In genomic region chr2:98761909-98762308, GRCh38 we compare ENCODE assay signal across 19 cellular contexts. TPM values are rescaled to one million over a fixed set of nuclear protein-coding genes. Genes with fewer than 3 reads are reported as not detected.
DNase-seq lines count a peak whose midpoint lies in the region; ATAC-seq and TF ChIP-seq lines count a peak whose summit lies in the region.
"Had no signal": no experiment of that assay in that cellular context is flagged by ENCODE, and none has a peak within 500 bp of the region (broad histone marks: within the 10 kb centered on the region; RNA-seq: fewer than 3 reads in every experiment).

No MANE protein-coding gene starts in this region.

- H3K79me2 ChIP-seq in OCI-LY7 (ENCODE audit: insufficient read depth, low read depth, low read length) (no peaks in the 10 kb centered on the region), osteoblast (ENCODE audit: insufficient read depth, low read length) (no peaks in the 10 kb centered on the region)

- H4K20me1 ChIP-seq in OCI-LY7 (ENCODE audit: insufficient read depth, low read length) = no peaks in the 10 kb centered on the region
- no peaks in the 10 kb centered on the region for H4K20me1 ChIP-seq in osteoblast (ENCODE audit: insufficient read depth, low read length)

- no peak for ATAC-seq in central memory CD8-positive, alpha-beta T cell (replicated peaks; ENCODE audit: extremely low read depth, poor library complexity, severe bottlenecking)
- no peak for ATAC-seq in stimulated activated effector memory CD8-positive, alpha-beta T cell treated with anti-CD3 and anti-CD28 coated beads, Interleukin-12 subunit alpha, Interleukin-12 subunit beta, amount 100 ng/mL, for 72 hours
- ATAC-seq: left cardiac atrium; stimulated activated memory B cell treated with anti-CD40 and anti-IgM and Interleukin-4, amounts not matched to agents 10 μg/mL and 1 μg/mL and 100 μg/mL, for 72 hours had no signal

- H3K4me1 ChIP-seq in OCI-LY7 (ENCODE audit: insufficient read depth, low read length, poor library complexity, severe bottlenecking) (peaks cover 100% of the 10 kb centered on the region), osteoblast (ENCODE audit: insufficient read depth, low read length) (peaks cover 11% of the 10 kb centered on the region)

- peak overlapping the region; percentile 69; the same call in 1 of the 2 replicates for H2AFZ ChIP-seq in OCI-LY7 (ENCODE audit: low read length)
- H2AFZ ChIP-seq in osteoblast (ENCODE audit: low read length) = no peak overlapping the region

- peak overlapping the region; percentile 78 for H3K4me2 ChIP-seq in OCI-LY7 (ENCODE audit: low read length)
- H3K4me2 ChIP-seq in osteoblast (ENCODE audit: insufficient read depth, low read length) = no peak overlapping the region

- H3K27me3 Mint-ChIP-seq in activated naive CD4-positive, alpha-beta T cell treated with anti-CD3 and anti-CD28 coated beads, Interleukin-2, amount 10 ng/mL, durations not matched to agents 7 days and 5 days = no peaks in the 10 kb centered on the region
- H3K27me3 Mint-ChIP-seq in central memory CD8-positive, alpha-beta T cell = no peaks in the 10 kb centered on the region
- H3K27me3 Mint-ChIP-seq: stimulated activated memory B cell treated with anti-CD40 and anti-IgM and Interleukin-4, amounts not matched to agents 10 μg/mL and 1 μg/mL and 100 μg/mL, for 72 hours had no signal

- H3K9me3 Mint-ChIP-seq in activated naive CD4-positive, alpha-beta T cell treated with anti-CD3 and anti-CD28 coated beads, Interleukin-2, amount 10 ng/mL, durations not matched to agents 7 days and 5 days = no peaks in the 10 kb centered on the region
- no peaks in the 10 kb centered on the region for H3K9me3 Mint-ChIP-seq in central memory CD8-positive, alpha-beta T cell
- H3K9me3 Mint-ChIP-seq in stimulated activated effector memory CD8-positive, alpha-beta T cell treated with anti-CD3 and anti-CD28 coated beads, Interleukin-12 subunit alpha, Interleukin-12 subunit beta, amount 100 ng/mL, for 72 hours = no peaks in the 10 kb centered on the region
- H3K9me3 Mint-ChIP-seq: H9; naive B cell; stimulated activated memory B cell treated with anti-CD40 and anti-IgM and Interleukin-4, amounts not matched to agents 10 μg/mL and 1 μg/mL and 100 μg/mL, for 72 hours had no signal

- H3K9me2 ChIP-seq in OCI-LY7 (ENCODE audit: insufficient read depth, low read length) = no peaks in the 10 kb centered on the region

- H3K4me3 ChIP-seq in OCI-LY7 (ENCODE audit: low read depth, low read length, poor library complexity, severe bottlenecking) = peak overlapping the region; percentile 33
- no peak overlapping the region for H3K4me3 ChIP-seq in osteoblast (ENCODE audit: insufficient read depth, low read length)
- H3K4me3 ChIP-seq: ovary, sigmoid colon, thyroid gland had no signal

- H3K36me3 Mint-ChIP-seq in activated naive CD4-positive, alpha-beta T cell treated with anti-CD3 and anti-CD28 coated beads, Interleukin-2, amount 10 ng/mL, durations not matched to agents 7 days and 5 days = peaks cover 29% of the 10 kb centered on the region
- H3K36me3 Mint-ChIP-seq in central memory CD8-positive, alpha-beta T cell (ENCODE audit: insufficient read depth) = peaks cover 5% of the 10 kb centered on the region
- H3K36me3 Mint-ChIP-seq in stimulated activated effector memory CD8-positive, alpha-beta T cell treated with anti-CD3 and anti-CD28 coated beads, Interleukin-12 subunit alpha, Interleukin-12 subunit beta, amount 100 ng/mL, for 72 hours = peaks cover 7% of the 10 kb centered on the region
- H3K36me3 Mint-ChIP-seq: naive B cell; stimulated activated memory B cell treated with anti-CD40 and anti-IgM and Interleukin-4, amounts not matched to agents 10 μg/mL and 1 μg/mL and 100 μg/mL, for 72 hours had no signal

- H3K36me3 ChIP-seq in OCI-LY7 (ENCODE audit: insufficient read depth, low read length) (no peaks in the 10 kb centered on the region), osteoblast (ENCODE audit: insufficient read depth, low read length) (no peaks in the 10 kb centered on the region)
- H3K36me3 ChIP-seq: ovary, sigmoid colon, thyroid gland had no signal

- H3K27ac Mint-ChIP-seq in activated naive CD4-positive, alpha-beta T cell treated with anti-CD3 and anti-CD28 coated beads, Interleukin-2, amount 10 ng/mL, durations not matched to agents 7 days and 5 days = peak overlapping the region; percentile 86
- H3K27ac Mint-ChIP-seq in central memory CD8-positive, alpha-beta T cell (ENCODE audit: low read depth) = peak overlapping the region; percentile 58
- H3K27ac Mint-ChIP-seq in stimulated activated effector memory CD8-positive, alpha-beta T cell treated with anti-CD3 and anti-CD28 coated beads, Interleukin-12 subunit alpha, Interleukin-12 subunit beta, amount 100 ng/mL, for 72 hours = no peak overlapping the region
- H3K27ac Mint-ChIP-seq: H9; stimulated activated memory B cell treated with anti-CD40 and anti-IgM and Interleukin-4, amounts not matched to agents 10 μg/mL and 1 μg/mL and 100 μg/mL, for 72 hours had no signal

- peaks cover 86% of the 10 kb centered on the region for H3K4me1 Mint-ChIP-seq in activated naive CD4-positive, alpha-beta T cell treated with anti-CD3 and anti-CD28 coated beads, Interleukin-2, amount 10 ng/mL, durations not matched to agents 7 days and 5 days
- H3K4me1 Mint-ChIP-seq in central memory CD8-positive, alpha-beta T cell = peaks cover 70% of the 10 kb centered on the region
- H3K4me1 Mint-ChIP-seq in stimulated activated effector memory CD8-positive, alpha-beta T cell treated with anti-CD3 and anti-CD28 coated beads, Interleukin-12 subunit alpha, Interleukin-12 subunit beta, amount 100 ng/mL, for 72 hours = peaks cover 51% of the 10 kb centered on the region
- H3K4me1 Mint-ChIP-seq: H9 had no signal

- TF ChIP-seq CTCF in OCI-LY7 (conservative IDR thresholded peaks at IDR 0.05; ENCODE audit: low read length) (no peak), osteoblast (IDR thresholded peaks at IDR 0.05; ENCODE audit: extremely low read depth, low read depth, low read length) (no peak)

- POLR2A ChIA-PET in OCI-LY7 (lab: Charles Lee) = interaction anchor here (0.7 kb wide), 2 partner anchors 44 to 835 kb away, joined by 3 read pairs; no protein-coding TSS in a partner anchor

- H3K27me3 ChIP-seq in osteoblast (ENCODE audit: insufficient read depth, low read length) = peaks cover 8% of the 10 kb centered on the region
- H3K27me3 ChIP-seq: ovary, sigmoid colon, thyroid gland had no signal

- no peak overlapping the region for H3K4me3 Mint-ChIP-seq in activated naive CD4-positive, alpha-beta T cell treated with anti-CD3 and anti-CD28 coated beads, Interleukin-2, amount 10 ng/mL, durations not matched to agents 7 days and 5 days
- H3K4me3 Mint-ChIP-seq in central memory CD8-positive, alpha-beta T cell = peak overlapping the region; percentile 5
- peak overlapping the region; percentile 10 for H3K4me3 Mint-ChIP-seq in stimulated activated effector memory CD8-positive, alpha-beta T cell treated with anti-CD3 and anti-CD28 coated beads, Interleukin-12 subunit alpha, Interleukin-12 subunit beta, amount 100 ng/mL, for 72 hours
- H3K4me3 Mint-ChIP-seq: H9; stimulated activated memory B cell treated with anti-CD40 and anti-IgM and Interleukin-4, amounts not matched to agents 10 μg/mL and 1 μg/mL and 100 μg/mL, for 72 hours had no signal

- BruUV-seq in OCI-LY7 (replicated peaks; lab: Mats Ljungman, UMichigan) = no TSS peak

- intact Hi-C loops in OCI-LY7 (cut with micrococcal nuclease; ENCODE audit: unreplicated experiment) = loop anchor here (5.0 kb wide), 1 partner anchor 115 kb away; no protein-coding TSS in a partner anchor

- DNase-seq in activated naive CD4-positive, alpha-beta T cell treated with anti-CD3 and anti-CD28 coated beads, Interleukin-2, amount 10 ng/mL, durations not matched to agents 7 days and 5 days = no peak
- DNase-seq in activated naive CD4-positive, alpha-beta T cell treated with Interleukin-2 at 50 U/mL for 16 hours = no peak
- no peak for DNase-seq in OCI-LY7 (ENCODE audit: low spot score)
- DNase-seq in central memory CD8-positive, alpha-beta T cell (ENCODE audit: low spot score in 2 of 2) = no peak
- no peak for DNase-seq in stimulated activated effector memory CD8-positive, alpha-beta T cell treated with anti-CD3 and anti-CD28 coated beads, Interleukin-12 subunit alpha, Interleukin-12 subunit beta, amount 100 ng/mL, for 72 hours (ENCODE audit: low spot score in 2 of 2)
- DNase-seq in stimulated activated CD4-positive, alpha-beta T cell treated with anti-CD3 and anti-CD28 coated beads, Interleukin-4, amount 100 ng/mL, for 1 hour = no peak
- DNase-seq in osteoblast (ENCODE audit: insufficient read length, low spot score, missing footprints) = no peak
- DNase-seq: H9, KBM-7, left cardiac atrium, mesendoderm, MV-4-11, naive B cell, NCI-H1694, ovary, Right ventricle myocardium superior, sigmoid colon, thyroid gland had no signal

- CTCF ChIA-PET in activated naive CD4-positive, alpha-beta T cell treated with anti-CD3 and anti-CD28 coated beads, Interleukin-2, amount 10 ng/mL, durations not matched to agents 7 days and 5 days (lab: Charles Lee) = no interaction called here
- CTCF ChIA-PET in OCI-LY7 (lab: Charles Lee; ENCODE audit: unreplicated experiment) = interaction anchor here (0.6 kb wide), 1 partner anchor 153 kb away, joined by 5 read pairs; no protein-coding TSS in a partner anchor

- H3K9me3 ChIP-seq in OCI-LY7 (ENCODE audit: low read length) (no peaks in the 10 kb centered on the region), osteoblast (ENCODE audit: low read depth, low read length) (no peaks in the 10 kb centered on the region)
- H3K9me3 ChIP-seq: ovary, sigmoid colon, thyroid gland had no signal

- H3K27ac ChIP-seq in OCI-LY7 (ENCODE audit: low read depth, low read length, poor library complexity, severe bottlenecking) (peak overlapping the region; percentile 90), osteoblast (ENCODE audit: low read depth, low read length) (no peak overlapping the region)
- H3K27ac ChIP-seq: ovary, thyroid gland had no signal

RNA-seq across cellular contexts. Expression of gene MGAT4A, which starts 31.0 kb away (rescaled TPM):
- total RNA-seq in OCI-LY7 (2014; rRNA removed; shearing (Covaris generic)) = 7.7 and 10.1 TPM in 2 replicates
- 9.5 and 15.4 TPM in 2 replicates for total RNA-seq in OCI-LY7 (2022)
- total RNA-seq in osteoblast = under 0.01 and 0.36 TPM in 2 replicates
